In the genomic region with DNA sequence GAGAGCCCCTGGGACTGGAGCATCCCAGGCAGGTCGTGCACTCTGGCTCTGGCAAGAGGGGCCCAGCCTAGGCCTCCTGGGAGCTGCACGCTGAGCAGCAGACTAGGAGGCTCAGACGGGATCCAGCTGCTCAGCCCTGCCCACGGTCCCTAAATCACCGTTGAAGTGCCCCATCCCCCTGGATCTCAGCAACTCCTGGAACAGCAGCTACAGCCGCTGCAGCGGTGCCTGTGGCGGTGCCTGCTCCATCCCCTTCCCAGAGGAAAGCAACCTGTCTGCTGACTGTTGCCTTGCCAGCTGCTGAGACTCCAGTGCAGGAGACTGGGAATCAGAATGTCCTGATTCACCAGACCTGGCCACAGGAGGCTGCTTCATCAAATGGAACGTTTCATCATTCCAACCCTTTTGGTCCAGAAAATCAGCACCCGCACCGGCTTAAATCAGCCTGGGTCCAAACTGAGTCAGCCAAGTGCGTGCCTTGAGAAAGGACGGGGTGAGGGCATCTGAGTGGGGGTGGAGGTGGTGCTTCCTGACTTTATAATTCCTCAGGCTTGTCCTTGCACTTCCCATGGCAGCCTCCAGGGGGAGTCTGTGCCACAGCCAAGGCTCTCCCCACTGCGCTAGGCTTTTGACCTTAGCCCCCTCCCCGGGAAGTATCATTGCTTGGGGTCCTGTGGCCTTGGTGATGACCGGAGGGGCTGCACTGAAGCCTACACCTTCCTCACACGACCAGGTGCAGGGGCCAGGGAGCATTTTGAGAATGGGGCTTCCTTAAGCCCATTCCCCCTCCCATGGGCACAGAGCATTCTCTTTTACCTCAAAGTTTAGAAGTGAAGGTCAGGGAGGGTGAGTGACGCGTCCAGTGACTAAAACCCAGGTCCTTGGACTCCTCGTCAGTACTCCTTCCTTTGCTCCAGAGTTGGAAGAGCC, we compare ENCODE assay signal across 8 cellular contexts.
DNase-seq lines count a peak whose midpoint lies in the region; ATAC-seq and TF ChIP-seq lines count a peak whose summit lies in the region.

No MANE protein-coding gene starts in this region.

- no peaks in the 10 kb centered on the region for H3K4me1 ChIP-seq in RWPE2 (ENCODE audit: insufficient read depth, poor library complexity, severe bottlenecking)

- H3K27ac ChIP-seq in RWPE2 (ENCODE audit: poor library complexity, severe bottlenecking) = no peak overlapping the region

- H3K4me3 ChIP-seq in RWPE2 (ENCODE audit: severe bottlenecking) = no peak overlapping the region

- no peaks in the 10 kb centered on the region for H3K9me3 ChIP-seq in RWPE2 (ENCODE audit: severe bottlenecking)

- DNase-seq in EH (ENCODE audit: low read depth) (peak; percentile 70), RWPE2 (ENCODE audit: low spot score) (no peak), astrocyte of the hippocampus (ENCODE audit: low read depth, low spot score) (peak; percentile 68), iris pigment epithelial cell (ENCODE audit: low read depth) (peak; percentile 36)
- DNase-seq in stimulated activated CD4-positive, alpha-beta T cell treated with anti-CD3 and anti-CD28 coated beads, Interleukin-4, amount 100 ng/mL, for 24 hours = peak; percentile 36

- no peaks in the 10 kb centered on the region for H3K36me3 ChIP-seq in RWPE2 (ENCODE audit: low read depth)

- H3K27me3 ChIP-seq in RWPE2 (ENCODE audit: insufficient read depth, poor library complexity, severe bottlenecking) = no peaks in the 10 kb centered on the region

- peak; percentile 58 for ATAC-seq in HG03432 (IDR thresholded peaks at IDR 0.05; ENCODE audit: unreplicated experiment)
- peak; percentile 61 for ATAC-seq in RWPE2 (ENCODE audit: low read depth)
- ATAC-seq in HG03457 (IDR thresholded peaks at IDR 0.05; ENCODE audit: unreplicated experiment) = no peak
- ATAC-seq in HG02973 (IDR thresholded peaks at IDR 0.05; ENCODE audit: unreplicated experiment) = no peak

- peak; percentile 52 for TF ChIP-seq CTCF in RWPE2 (IDR thresholded peaks at IDR 0.05; ENCODE audit: poor library complexity, severe bottlenecking)

Comparison
In these comparisons a context has a peak if more than half of its experiments do, and no peak if none do; other contexts are left out.
1. ATAC-seq: peak in HG03432 (single experiment) and RWPE2 (single experiment); none in HG03457 (single experiment) and HG02973 (single experiment).